13 cellular contexts compared by ENCODE assay signal in genomic region chr11:126345283-126345682, GRCh38. TPM values are rescaled to one million over a fixed set of nuclear protein-coding genes. Genes with fewer than 3 reads are reported as not detected.
DNase-seq lines count a peak whose midpoint lies in the region; ATAC-seq, FAIRE-seq and TF ChIP-seq lines count a peak whose summit lies in the region.
"Had no signal": no experiment of that assay in that cellular context is flagged by ENCODE, and none has a peak within 500 bp of the region (broad histone marks: within the 10 kb centered on the region; RNA-seq: fewer than 3 reads in every experiment).

No MANE protein-coding gene starts in this region.

- no peaks in the 10 kb centered on the region for H3K9me3 Mint-ChIP-seq in activated CD4-positive, alpha-beta T cell treated with anti-CD3 and anti-CD28 coated beads for 36 hours (ENCODE audit: low read depth)
- H3K9me3 Mint-ChIP-seq: activated naive CD8-positive, alpha-beta T cell treated with anti-CD3 and anti-CD28 coated beads, Interleukin-2, amount 10 ng/mL, durations not matched to agents 7 days and 5 days had no signal

- peaks cover 31% of the 10 kb centered on the region for H3K4me1 Mint-ChIP-seq in activated CD4-positive, alpha-beta T cell treated with anti-CD3 and anti-CD28 coated beads for 36 hours

- FAIRE-seq in keratinocyte (lab: Jason Lieb, UNC) (no peak), GM12892 (lab: Jason Lieb, UNC) (no peak)

- H3K4me1 ChIP-seq in adrenal gland (replicated peaks in 1 of 2) (peaks cover 44 to 65% of the 10 kb centered on the region in 2 donors), keratinocyte (ENCODE audit: control insufficient read depth, extremely low read depth, insufficient read depth, low read length) (peaks cover 34% of the 10 kb centered on the region), subcutaneous abdominal adipose tissue (ENCODE audit: control insufficient read depth in 5 of 5, insufficient read depth in 5 of 5, low read length in 5 of 5) (peaks cover 14 to 50% (median 45%) of the 10 kb centered on the region in 5 donors)
- H3K4me1 ChIP-seq: Caco-2 had no signal

- TF ChIP-seq CTCF in HL-60 (IDR thresholded peaks at IDR 0.05; ENCODE audit: insufficient read depth, low read length), result no peak
- no peak for TF ChIP-seq CTCF in adrenal gland (IDR thresholded peaks at IDR 0.05)
- no peak for TF ChIP-seq CTCF in keratinocyte (optimal IDR thresholded peaks at IDR 0.05 in 1 of 3, IDR thresholded peaks at IDR 0.05 in 1 of 3, conservative IDR thresholded peaks at IDR 0.05 in 1 of 3; ENCODE audit: extremely low read depth in 1 of 3, insufficient read depth in 2 of 3, low read length in 3 of 3)
- TF ChIP-seq CTCF in GM20000 (IDR thresholded peaks at IDR 0.05; ENCODE audit: extremely low read depth, missing control alignments), result no peak

- intact Hi-C loops in adrenal gland (cut with DNase I), result no loop called here
- intact Hi-C loops in activated CD4-positive, alpha-beta T cell treated with anti-CD3 and anti-CD28 coated beads for 36 hours (cut with DNase I, micrococcal nuclease), result no loop called here

- no peak for ATAC-seq in activated CD4-positive, alpha-beta T cell treated with anti-CD3 and anti-CD28 coated beads for 36 hours

- no peak overlapping the region for H3K4me3 Mint-ChIP-seq in activated CD4-positive, alpha-beta T cell treated with anti-CD3 and anti-CD28 coated beads for 36 hours
- H3K4me3 Mint-ChIP-seq: activated naive CD8-positive, alpha-beta T cell treated with anti-CD3 and anti-CD28 coated beads, Interleukin-2, amount 10 ng/mL, durations not matched to agents 7 days and 5 days had no signal

- peaks cover 3% of the 10 kb centered on the region for H3K9me1 ChIP-seq in keratinocyte (ENCODE audit: control insufficient read depth, extremely low read depth, insufficient read depth, low read length)

- H3K36me3 Mint-ChIP-seq in activated CD4-positive, alpha-beta T cell treated with anti-CD3 and anti-CD28 coated beads for 36 hours (ENCODE audit: low read depth), result peaks cover 16% of the 10 kb centered on the region

- H3K36me3 ChIP-seq in adrenal gland (replicated peaks in 1 of 2), result peaks cover 0 to 18% of the 10 kb centered on the region in 2 donors
- H3K36me3 ChIP-seq in keratinocyte (ENCODE audit: control insufficient read depth in 2 of 2, extremely low read depth in 1 of 2, insufficient read depth in 2 of 2, low read length in 2 of 2), result peaks cover 6 to 11% of the 10 kb centered on the region in 2 experiments
- peaks cover 0 to 38% (median 22%) of the 10 kb centered on the region in 5 donors for H3K36me3 ChIP-seq in subcutaneous abdominal adipose tissue (ENCODE audit: control insufficient read depth in 5 of 5, insufficient read depth in 5 of 5, low read length in 5 of 5)

- no peaks in the 10 kb centered on the region for H3K27me3 Mint-ChIP-seq in activated CD4-positive, alpha-beta T cell treated with anti-CD3 and anti-CD28 coated beads for 36 hours
- H3K27me3 Mint-ChIP-seq: activated naive CD8-positive, alpha-beta T cell treated with anti-CD3 and anti-CD28 coated beads, Interleukin-2, amount 10 ng/mL, durations not matched to agents 7 days and 5 days had no signal

- H3K9ac ChIP-seq in keratinocyte (ENCODE audit: control insufficient read depth, extremely low read depth, insufficient read depth, low read length), result no peak overlapping the region
- H3K9ac ChIP-seq in subcutaneous abdominal adipose tissue (ENCODE audit: low read length in 5 of 5), result peak overlapping the region in 1 of 5 donors; percentile 26

- dilution Hi-C loops in keratinocyte (cut with MboI; ENCODE audit: extremely low pct_ligation_motif_present, low sequenced_read_pairs), result no loop called here

- POLR2A ChIA-PET in activated CD4-positive, alpha-beta T cell treated with anti-CD3 and anti-CD28 coated beads for 36 hours (lab: Charles Lee), result no interaction called here

- CTCF ChIA-PET in activated CD4-positive, alpha-beta T cell treated with anti-CD3 and anti-CD28 coated beads for 36 hours (lab: Charles Lee), result interaction anchor here (1.0 kb wide), 1 partner anchor 9 kb away, joined by 4 read pairs; no protein-coding TSS in a partner anchor

- peak overlapping the region; percentile 75 for H3K27ac ChIP-seq in HL-60 (replicated peaks)
- peak overlapping the region; percentile 55 to 98 (median 95) for H3K27ac ChIP-seq in adrenal gland
- peak overlapping the region; percentile 28 for H3K27ac ChIP-seq in keratinocyte (ENCODE audit: control insufficient read depth, insufficient read depth, low read length)
- peak overlapping the region; percentile 74 for H3K27ac ChIP-seq in subcutaneous abdominal adipose tissue (ENCODE audit: low read depth, low read length)

- H3K4me3 ChIP-seq in HL-60 (replicated peaks; ENCODE audit: insufficient read depth, low read length), result no peak overlapping the region
- H3K4me3 ChIP-seq in adrenal gland, result no peak overlapping the region
- H3K4me3 ChIP-seq in keratinocyte (ENCODE audit: control insufficient read depth in 2 of 3, extremely low read depth in 1 of 3, insufficient read depth in 2 of 3, low read depth in 1 of 3, low read length in 3 of 3), result no peak overlapping the region
- H3K4me3 ChIP-seq in subcutaneous abdominal adipose tissue (ENCODE audit: low read depth in 1 of 5, low read length in 5 of 5), result no peak overlapping the region

- H4K20me1 ChIP-seq in keratinocyte (ENCODE audit: control insufficient read depth, extremely low read depth, insufficient read depth, low read length), result no peaks in the 10 kb centered on the region

- H3K9me3 ChIP-seq in adrenal gland (replicated peaks in 1 of 3) (no peaks in the 10 kb centered on the region), keratinocyte (ENCODE audit: control insufficient read depth, low read depth, low read length) (no peaks in the 10 kb centered on the region), subcutaneous abdominal adipose tissue (ENCODE audit: control insufficient read depth in 5 of 5, low read length in 5 of 5) (no peaks in the 10 kb centered on the region)
- H3K9me3 ChIP-seq: Caco-2 had no signal

- no peak overlapping the region for H3K4me2 ChIP-seq in keratinocyte (ENCODE audit: control insufficient read depth, extremely low read depth, insufficient read depth, low read depth, low read length)

- no peak for DNase-seq in HL-60 (ENCODE audit: low read depth in 1 of 2, low spot score in 1 of 2)
- peak in 1 of 7 donors; percentile 19 for DNase-seq in adrenal gland
- DNase-seq in keratinocyte (ENCODE audit: low read depth, low spot score), result no peak
- no peak for DNase-seq in GM12892 (ENCODE audit: insufficient read length)
- DNase-seq in activated CD4-positive, alpha-beta T cell treated with anti-CD3 and anti-CD28 coated beads for 36 hours, result no peak
- no peak for DNase-seq in GM20000 (ENCODE audit: low spot score)
- DNase-seq: activated naive CD8-positive, alpha-beta T cell treated with anti-CD3 and anti-CD28 coated beads, Interleukin-2, amount 10 ng/mL, durations not matched to agents 7 days and 5 days; Caco-2; effector memory CD4-positive, alpha-beta T cell; hypothalamus; NCI-H1930; stimulated activated CD4-positive, alpha-beta T cell treated with anti-CD3 and anti-CD28 coated beads, Interleukin-2, amount 100 ng/mL, for 24 hours had no signal

- no peak overlapping the region for H3K27ac Mint-ChIP-seq in activated CD4-positive, alpha-beta T cell treated with anti-CD3 and anti-CD28 coated beads for 36 hours

- H3K27me3 ChIP-seq in HL-60 (ENCODE audit: insufficient read depth, poor library complexity, severe bottlenecking) (no peaks in the 10 kb centered on the region), adrenal gland (no peaks in the 10 kb centered on the region), keratinocyte (ENCODE audit: control insufficient read depth, extremely low read depth, insufficient read depth, low read length) (no peaks in the 10 kb centered on the region), subcutaneous abdominal adipose tissue (ENCODE audit: control insufficient read depth in 5 of 5, insufficient read depth in 4 of 5, low read length in 5 of 5) (no peaks in the 10 kb centered on the region)

- TF ChIP-seq POLR2A in adrenal gland (IDR thresholded peaks at IDR 0.05) (no peak), GM12892 (IDR thresholded peaks at IDR 0.05; ENCODE audit: low read depth, low read length) (no peak)

- H2AFZ ChIP-seq in keratinocyte (ENCODE audit: control insufficient read depth, low read length), result no peak overlapping the region

- H3K79me2 ChIP-seq in keratinocyte (ENCODE audit: control insufficient read depth, insufficient read depth, low read length), result peaks cover 22% of the 10 kb centered on the region

- WGBS in adrenal gland, 4 donors, result 87 to 89% (median 87%) methylated on average over 11 to 16 of the region's 16 CpGs; no CpG with 5 or more reads in 1 of the 4 donors

RNA-seq across cellular contexts. Expression of gene ST3GAL4, which starts 10.2 kb away (rescaled TPM):
- total RNA-seq in adrenal gland, result 100 to 1,000 TPM; 119 to 359 (median 144) TPM
- 100 to 1,000 TPM; 210 to 265 (median 254) TPM for polyA plus RNA-seq in adrenal gland
- polyA plus RNA-seq in keratinocyte, result 23.2 to 38.9 TPM (median 24.6 TPM) in 3 replicates
- 4.4 TPM for polyA plus RNA-seq in keratinocyte (2011; ENCODE audit: low read depth)
- polyA plus RNA-seq in keratinocyte (2011; cell fraction: cytosol; rRNA removed), result 28.3 and 29.2 TPM in 2 replicates
- polyA plus RNA-seq in keratinocyte (2011; cell fraction: nucleus; rRNA removed), result 17.5 and 18.9 TPM in 2 replicates
- polyA plus RNA-seq in keratinocyte (2012; ENCODE audit: low replicate concordance), result 11.6 and 27.8 TPM in 2 replicates
- polyA minus RNA-seq in keratinocyte, result 11.4 to 49.8 TPM (median 17.7 TPM) in 3 replicates
- 13.0 TPM for polyA minus RNA-seq in keratinocyte (2011; cell fraction: cytosol; rRNA and poly(A)+ RNA removed)
- polyA minus RNA-seq in keratinocyte (2011; cell fraction: nucleus; rRNA and poly(A)+ RNA removed), result 5.6 and 9.4 TPM in 2 replicates
- polyA plus RNA-seq in GM12892 (2012; ENCODE audit: missing spikeins), result 4.3 TPM
- 1 to 10 TPM; 7.5 to 9.1 TPM for total RNA-seq in activated CD4-positive, alpha-beta T cell treated with anti-CD3 and anti-CD28 coated beads for 36 hours

RNA-seq across cellular contexts. Expression of gene DCPS, which starts 41.4 kb away (rescaled TPM):
- total RNA-seq in adrenal gland, result 10 to 100 TPM in 7 of 8 donors, 1 to 10 TPM in 1; 8.3 to 22.2 (median 18.8) TPM
- polyA plus RNA-seq in adrenal gland, result 10 to 100 TPM; 18.2 to 45.5 (median 22.4) TPM
- 21.9 to 50.1 TPM (median 31.3 TPM) in 3 replicates for polyA plus RNA-seq in keratinocyte
- 7.5 TPM for polyA plus RNA-seq in keratinocyte (2011; ENCODE audit: low read depth)
- polyA plus RNA-seq in keratinocyte (2011; cell fraction: cytosol; rRNA removed), result 30.3 and 36.2 TPM in 2 replicates
- 19.7 and 23.6 TPM in 2 replicates for polyA plus RNA-seq in keratinocyte (2011; cell fraction: nucleus; rRNA removed)
- 16.2 and 37.3 TPM in 2 replicates for polyA plus RNA-seq in keratinocyte (2012; ENCODE audit: low replicate concordance)
- 17.2 to 41.4 TPM (median 22.7 TPM) in 3 replicates for polyA minus RNA-seq in keratinocyte
- 20.1 TPM for polyA minus RNA-seq in keratinocyte (2011; cell fraction: cytosol; rRNA and poly(A)+ RNA removed)
- polyA minus RNA-seq in keratinocyte (2011; cell fraction: nucleus; rRNA and poly(A)+ RNA removed), result 6.3 and 7.8 TPM in 2 replicates
- 41.4 TPM for polyA plus RNA-seq in GM12892 (2012; ENCODE audit: missing spikeins)
- 10 to 100 TPM; 29.7 to 39.3 TPM for total RNA-seq in activated CD4-positive, alpha-beta T cell treated with anti-CD3 and anti-CD28 coated beads for 36 hours

Comparison
In these comparisons a context has a peak if more than half of its experiments do, and no peak if none do; other contexts are left out.
1. H3K27ac ChIP-seq: peak in every context shown above with its lines; median percentile 95 in adrenal gland; 75 in HL-60; 74 in subcutaneous abdominal adipose tissue; 28 in keratinocyte.
2. RNA of gene ST3GAL4, which starts 10.2 kb away (total RNA-seq): 119 to 359 TPM in adrenal gland; 7.5 to 9.1 TPM in activated CD4-positive, alpha-beta T cell treated with anti-CD3 and anti-CD28 coated beads for 36 hours; every median in the first group is over 10 times any median in the second.